Comparison of ENCODE assay signal across 37 cellular contexts in the genomic region with DNA sequence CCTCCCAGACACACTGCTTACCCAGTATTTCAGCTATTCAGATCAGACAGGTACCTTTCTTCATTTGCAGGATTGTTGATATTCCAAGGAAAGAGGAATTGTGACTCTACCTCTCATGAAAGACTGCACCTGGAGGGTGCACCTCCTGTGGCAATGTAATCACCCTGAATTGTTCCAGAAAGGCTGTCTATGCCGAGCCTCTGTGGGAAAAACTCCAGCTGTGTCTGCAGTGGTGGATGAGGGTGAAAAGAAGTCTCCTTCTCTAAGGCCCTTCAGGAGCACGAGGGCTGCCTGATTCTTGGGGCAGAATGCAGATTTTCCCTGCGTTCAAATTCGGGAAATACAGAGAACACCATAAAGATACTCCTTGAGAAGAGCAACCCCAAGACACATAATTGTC.
"Had no signal": no experiment of that assay in that cellular context is flagged by ENCODE, and none has a peak within 500 bp of the region (broad histone marks: within the 10 kb centered on the region; RNA-seq: fewer than 3 reads in every experiment).

No MANE protein-coding gene starts in this region.

- H3K27ac Mint-ChIP-seq: activated naive CD4-positive, alpha-beta T cell treated with anti-CD3 and anti-CD28 coated beads for 36 hours; activated naive CD4-positive, alpha-beta T cell treated with anti-CD3 and anti-CD28 coated beads, Interleukin-2, amount 10 ng/mL, durations not matched to agents 7 days and 5 days; activated naive CD4-positive, alpha-beta T cell treated with anti-CD3 and anti-CD28 coated beads, Interleukin-2, amount 50 U/mL, for 24 hours; activated naive CD4-positive, alpha-beta T cell treated with anti-CD3 and anti-CD28 coated beads, Interleukin-2, amount 50 U/mL, for 72 hours; activated naive CD8-positive, alpha-beta T cell; activated naive CD8-positive, alpha-beta T cell treated with anti-CD3 and anti-CD28 coated beads for 36 hours; activated naive CD8-positive, alpha-beta T cell treated with anti-CD3 and anti-CD28 coated beads, Interleukin-2, amount 10 ng/mL, durations not matched to agents 7 days and 5 days; activated naive CD8-positive, alpha-beta T cell treated with anti-CD3 and anti-CD28 coated beads, Interleukin-2, amount 50 U/mL, for 24 hours; activated T-cell treated with anti-CD3 and anti-CD28 coated beads, Interleukin-2, amount 50 U/mL, for 24 hours; activated T-cell treated with anti-CD3 and anti-CD28 coated beads, Interleukin-2, amount 50 U/mL, for 72 hours; activated T-helper 1 cell treated with anti-CD3 and anti-CD28 coated beads, Interleukin-12 subunit alpha, Interleukin-12 subunit beta, Interleukin-2, Interleukin-4 antibody, amounts not matched to agents 30 ng/mL and 10 ng/mL and 1 ng/mL, durations not matched to agents 14 hours and 24 hours and 36 hours; activated T-helper 17 cell treated with anti-CD3 and anti-CD28 coated beads, Interleukin-2, amount 50 U/mL, for 72 hours; activated T-helper 2 cell treated with anti-CD3 and anti-CD28 coated beads, Interferon-gamma antibody, Interleukin-2, Interleukin-4, amounts not matched to agents 10 μg/mL and 5 μg/mL and 100 μg/mL, durations not matched to agents 14 hours and 24 hours and 36 hours; brain had no signal

- H3K4me1 ChIP-seq: adrenal gland, ascending aorta, breast epithelium had no signal

- H3K36me3 ChIP-seq: adrenal gland, ascending aorta, brain microvascular endothelial cell, breast epithelium, cardiac muscle cell had no signal

- ATAC-seq: activated naive CD4-positive, alpha-beta T cell treated with anti-CD3 and anti-CD28 coated beads, Interleukin-2, amount 50 U/mL, for 72 hours; activated naive CD8-positive, alpha-beta T cell treated with anti-CD3 and anti-CD28 coated beads, Interleukin-2, amount 50 U/mL, for 24 hours; activated T-cell treated with anti-CD3 and anti-CD28 coated beads, Interleukin-2, amount 50 U/mL, for 4 hours; activated T-cell treated with anti-CD3 and anti-CD28 coated beads, Interleukin-2, amount 50 U/mL, for 72 hours; activated T-helper 17 cell treated with anti-CD3 and anti-CD28 coated beads, Interleukin-2, amount 50 U/mL, for 72 hours had no signal

- DNase-seq: activated effector memory CD4-positive, alpha-beta T cell treated with anti-CD3 and anti-CD28 coated beads, Interleukin-2, amount 50 U/mL, for 16 hours; activated effector memory CD4-positive, alpha-beta T cell treated with Interleukin-2 at 50 U/mL for 16 hours; activated gamma-delta T cell; activated gamma-delta T cell treated with Interleukin-2 at 50 U/mL for 16 hours; activated naive CD4-positive, alpha-beta T cell; activated naive CD4-positive, alpha-beta T cell treated with anti-CD3 and anti-CD28 coated beads for 36 hours; activated naive CD4-positive, alpha-beta T cell treated with anti-CD3 and anti-CD28 coated beads, Interleukin-2, amount 10 ng/mL, durations not matched to agents 7 days and 5 days; activated naive CD4-positive, alpha-beta T cell treated with anti-CD3 and anti-CD28 coated beads, Interleukin-2, amount 50 U/mL, for 16 hours; activated naive CD4-positive, alpha-beta T cell treated with Interleukin-2 at 50 U/mL for 16 hours; activated naive CD8-positive, alpha-beta T cell treated with anti-CD3 and anti-CD28 coated beads for 36 hours; activated naive CD8-positive, alpha-beta T cell treated with anti-CD3 and anti-CD28 coated beads, Interleukin-2, amount 10 ng/mL, durations not matched to agents 7 days and 5 days; activated naive CD8-positive, alpha-beta T cell treated with anti-CD3 and anti-CD28 coated beads, Interleukin-2, amount 50 U/mL, for 24 hours; activated T-cell treated with anti-CD3 and anti-CD28 coated beads, Interleukin-2, amount 50 U/mL, for 1 hour; activated T-cell treated with anti-CD3 and anti-CD28 coated beads, Interleukin-2, amount 50 U/mL, for 24 hours; activated T-cell treated with anti-CD3 and anti-CD28 coated beads, Interleukin-2, amount 50 U/mL, for 4 hours; activated T-cell treated with anti-CD3 and anti-CD28 coated beads, Interleukin-2, amount 50 U/mL, for 48 hours; activated T-cell treated with anti-CD3 and anti-CD28 coated beads, Interleukin-2, amount 50 U/mL, for 72 hours; adrenal gland; amniotic stem cell; amygdala; anterior cingulate cortex; aorta; brain microvascular endothelial cell; caudate nucleus; central memory CD4-positive, alpha-beta T cell; cerebellar nuclear complex had no signal

- H3K4me3 ChIP-seq: adrenal gland, ascending aorta, breast epithelium, cardiac muscle cell had no signal

- H3K9me3 Mint-ChIP-seq: activated naive CD4-positive, alpha-beta T cell treated with anti-CD3 and anti-CD28 coated beads for 36 hours; activated naive CD4-positive, alpha-beta T cell treated with anti-CD3 and anti-CD28 coated beads, Interleukin-2, amount 10 ng/mL, durations not matched to agents 7 days and 5 days; activated naive CD8-positive, alpha-beta T cell treated with anti-CD3 and anti-CD28 coated beads for 36 hours; activated T-cell treated with anti-CD3 and anti-CD28 coated beads, Interleukin-2, amount 50 U/mL, for 24 hours; activated T-helper 1 cell treated with anti-CD3 and anti-CD28 coated beads, Interleukin-12 subunit alpha, Interleukin-12 subunit beta, Interleukin-2, Interleukin-4 antibody, amounts not matched to agents 30 ng/mL and 10 ng/mL and 1 ng/mL, durations not matched to agents 14 hours and 24 hours and 36 hours; activated T-helper 17 cell treated with anti-CD3 and anti-CD28 coated beads, Interleukin-2, amount 50 U/mL, for 72 hours; activated T-helper 2 cell treated with anti-CD3 and anti-CD28 coated beads, Interferon-gamma antibody, Interleukin-2, Interleukin-4, amounts not matched to agents 10 μg/mL and 5 μg/mL and 100 μg/mL, durations not matched to agents 14 hours and 24 hours and 36 hours had no signal

- H3K27me3 ChIP-seq: adrenal gland, ascending aorta, brain microvascular endothelial cell, breast epithelium, cardiac muscle cell had no signal

- H3K4me3 Mint-ChIP-seq: activated naive CD4-positive, alpha-beta T cell treated with anti-CD3 and anti-CD28 coated beads for 36 hours; activated naive CD4-positive, alpha-beta T cell treated with anti-CD3 and anti-CD28 coated beads, Interleukin-2, amount 10 ng/mL, durations not matched to agents 7 days and 5 days; activated naive CD4-positive, alpha-beta T cell treated with anti-CD3 and anti-CD28 coated beads, Interleukin-2, amount 50 U/mL, for 24 hours; activated naive CD8-positive, alpha-beta T cell; activated naive CD8-positive, alpha-beta T cell treated with anti-CD3 and anti-CD28 coated beads for 36 hours; activated naive CD8-positive, alpha-beta T cell treated with anti-CD3 and anti-CD28 coated beads, Interleukin-2, amount 10 ng/mL, durations not matched to agents 7 days and 5 days; activated naive CD8-positive, alpha-beta T cell treated with anti-CD3 and anti-CD28 coated beads, Interleukin-2, amount 50 U/mL, for 24 hours; activated T-cell treated with anti-CD3 and anti-CD28 coated beads, Interleukin-2, amount 50 U/mL, for 24 hours; activated T-cell treated with anti-CD3 and anti-CD28 coated beads, Interleukin-2, amount 50 U/mL, for 4 hours; activated T-cell treated with anti-CD3 and anti-CD28 coated beads, Interleukin-2, amount 50 U/mL, for 72 hours; activated T-helper 1 cell treated with anti-CD3 and anti-CD28 coated beads, Interleukin-12 subunit alpha, Interleukin-12 subunit beta, Interleukin-2, Interleukin-4 antibody, amounts not matched to agents 30 ng/mL and 10 ng/mL and 1 ng/mL, durations not matched to agents 14 hours and 24 hours and 36 hours; activated T-helper 17 cell treated with anti-CD3 and anti-CD28 coated beads, Interleukin-2, amount 50 U/mL, for 72 hours; brain; central memory CD8-positive, alpha-beta T cell had no signal

- H3K36me3 Mint-ChIP-seq: activated naive CD4-positive, alpha-beta T cell treated with anti-CD3 and anti-CD28 coated beads, Interleukin-2, amount 10 ng/mL, durations not matched to agents 7 days and 5 days; activated naive CD4-positive, alpha-beta T cell treated with anti-CD3 and anti-CD28 coated beads, Interleukin-2, amount 50 U/mL, for 24 hours; activated naive CD4-positive, alpha-beta T cell treated with anti-CD3 and anti-CD28 coated beads, Interleukin-2, amount 50 U/mL, for 72 hours; activated naive CD8-positive, alpha-beta T cell; activated naive CD8-positive, alpha-beta T cell treated with anti-CD3 and anti-CD28 coated beads for 36 hours; activated naive CD8-positive, alpha-beta T cell treated with anti-CD3 and anti-CD28 coated beads, Interleukin-2, amount 10 ng/mL, durations not matched to agents 7 days and 5 days; brain had no signal

- H3K9me3 ChIP-seq: ascending aorta, breast epithelium had no signal

- H3K4me1 Mint-ChIP-seq: activated naive CD4-positive, alpha-beta T cell treated with anti-CD3 and anti-CD28 coated beads, Interleukin-2, amount 10 ng/mL, durations not matched to agents 7 days and 5 days; activated naive CD4-positive, alpha-beta T cell treated with anti-CD3 and anti-CD28 coated beads, Interleukin-2, amount 50 U/mL, for 24 hours; activated naive CD8-positive, alpha-beta T cell treated with anti-CD3 and anti-CD28 coated beads for 36 hours; activated naive CD8-positive, alpha-beta T cell treated with anti-CD3 and anti-CD28 coated beads, Interleukin-2, amount 10 ng/mL, durations not matched to agents 7 days and 5 days; activated naive CD8-positive, alpha-beta T cell treated with anti-CD3 and anti-CD28 coated beads, Interleukin-2, amount 50 U/mL, for 24 hours; activated T-helper 17 cell treated with anti-CD3 and anti-CD28 coated beads, Interleukin-2, amount 50 U/mL, for 72 hours; brain; central memory CD8-positive, alpha-beta T cell had no signal

- H3K27me3 Mint-ChIP-seq: activated naive CD4-positive, alpha-beta T cell treated with anti-CD3 and anti-CD28 coated beads, Interleukin-2, amount 10 ng/mL, durations not matched to agents 7 days and 5 days; activated naive CD8-positive, alpha-beta T cell treated with anti-CD3 and anti-CD28 coated beads, Interleukin-2, amount 10 ng/mL, durations not matched to agents 7 days and 5 days; activated T-helper 17 cell treated with anti-CD3 and anti-CD28 coated beads, Interleukin-2, amount 50 U/mL, for 72 hours had no signal

- H3K27ac ChIP-seq: adrenal gland, ascending aorta, brain microvascular endothelial cell, breast epithelium, cardiac muscle cell had no signal
